1 cellular context compared by ENCODE assay signal in genomic region chr10:6151087-6151977, GRCh38.
TF ChIP-seq lines count a peak whose summit lies in the region.

No MANE protein-coding gene starts in this region.

TF ChIP-seq in SK-N-SH treated with all-trans-retinoic acid at 6 μM for 48 hours, 23 proteins besides CTCF, POLR2A, EP300 and RAD21 (continued from another document):
- no peak for TF ChIP-seq POU6F1 (CRISPR knock-in tag; IDR thresholded peaks at IDR 0.05; ENCODE audit: borderline replicate concordance, low read depth)
